8 cellular contexts compared by ENCODE assay signal in genomic region chr17:63700528-63701441, GRCh38. TPM values are rescaled to one million over a fixed set of nuclear protein-coding genes. Genes with fewer than 3 reads are reported as not detected.
A peak's percentile ranks its signal among the peaks of the same experiment; 100 is the strongest.
DNase-seq lines count a peak whose midpoint lies in the region; ATAC-seq and TF ChIP-seq lines count a peak whose summit lies in the region.

No MANE protein-coding gene starts in this region.

- POLR2A ChIA-PET in activated CD4-positive, alpha-beta T cell treated with anti-CD3 and anti-CD28 coated beads for 36 hours (lab: Charles Lee): interaction anchor here (0.6 to 1.0 kb wide), 7 partner anchors 9 to 141 kb away, joined by 3 to 13 read pairs (median 3); partner anchors contain the start of genes CCDC47, DDX42 and MAP3K3

- H3K4me2 ChIP-seq in KMS-11: peak overlapping the region; percentile 47

- H3K4me1 Mint-ChIP-seq in activated CD4-positive, alpha-beta T cell treated with anti-CD3 and anti-CD28 coated beads for 36 hours: peaks cover 64% of the 10 kb centered on the region

- peak; percentile 4 for ATAC-seq in activated CD4-positive, alpha-beta T cell treated with anti-CD3 and anti-CD28 coated beads for 36 hours
- ATAC-seq in GM19452 (IDR thresholded peaks at IDR 0.05; ENCODE audit: unreplicated experiment): no peak

- no peak for TF ChIP-seq CTCF in KMS-11 (conservative IDR thresholded peaks at IDR 0.05; ENCODE audit: low read depth, low read length)
- TF ChIP-seq CTCF in dorsolateral prefrontal cortex (IDR thresholded peaks at IDR 0.05 in 54 of 56, conservative IDR thresholded peaks at IDR 0.05 in 2 of 56; ENCODE audit: low read depth in 1 of 56, partially characterized antibody in 56 of 56): peak in 8 of 56 donors; percentile 6 to 24 (median 12)

- H3K27ac ChIP-seq in KMS-11 (peak overlapping the region; percentile 67), dorsolateral prefrontal cortex (peak overlapping the region; percentile 6 to 96 (median 87))

- H3K27me3 ChIP-seq in KMS-11 (ENCODE audit: insufficient read depth, low read depth) (no peaks in the 10 kb centered on the region), dorsolateral prefrontal cortex (no peaks in the 10 kb centered on the region)

- peak; percentile 71 for DNase-seq in GM03348 (ENCODE audit: low spot score)
- peak; percentile 69 for DNase-seq in activated CD4-positive, alpha-beta T cell treated with anti-CD3 and anti-CD28 coated beads for 36 hours
- peak in 9 of 10 donors; percentile 49 to 90 (median 80) for DNase-seq in dorsolateral prefrontal cortex
- peak; percentile 70 to 81 for DNase-seq in lung microvascular endothelial cell (ENCODE audit: low read depth in 2 of 2)
- DNase-seq in stimulated activated CD8-positive, alpha-beta memory T cell treated with anti-CD3 and anti-CD28 coated beads, Interleukin-15, amount 100 ng/mL, for 48 hours (ENCODE audit: low read depth in 2 of 2): peak; percentile 36 to 38
- DNase-seq in HuH-7 (ENCODE audit: low spot score): no peak

- no peaks in the 10 kb centered on the region for H4K20me1 ChIP-seq in KMS-11 (ENCODE audit: insufficient read depth)

- H3K9me3 Mint-ChIP-seq in activated CD4-positive, alpha-beta T cell treated with anti-CD3 and anti-CD28 coated beads for 36 hours (ENCODE audit: low read depth): no peaks in the 10 kb centered on the region

- no peaks in the 10 kb centered on the region for H3K27me3 Mint-ChIP-seq in activated CD4-positive, alpha-beta T cell treated with anti-CD3 and anti-CD28 coated beads for 36 hours

- no peak overlapping the region for H3K4me3 ChIP-seq in KMS-11 (IDR thresholded peaks at IDR 0.05; ENCODE audit: insufficient read depth, low read depth, low read length)
- H3K4me3 ChIP-seq in dorsolateral prefrontal cortex: peak overlapping the region; percentile 31 to 72 (median 56)

- H3K4me3 Mint-ChIP-seq in activated CD4-positive, alpha-beta T cell treated with anti-CD3 and anti-CD28 coated beads for 36 hours: peak overlapping the region; percentile 82

- peak overlapping the region; percentile 83 for H3K9ac ChIP-seq in KMS-11

- H3K27ac Mint-ChIP-seq in activated CD4-positive, alpha-beta T cell treated with anti-CD3 and anti-CD28 coated beads for 36 hours: peak overlapping the region; percentile 94

- peaks cover 46% of the 10 kb centered on the region for H3K36me3 Mint-ChIP-seq in activated CD4-positive, alpha-beta T cell treated with anti-CD3 and anti-CD28 coated beads for 36 hours (ENCODE audit: low read depth)

- no peaks in the 10 kb centered on the region for H3K36me3 ChIP-seq in KMS-11 (ENCODE audit: insufficient read depth)

- intact Hi-C loops in activated CD4-positive, alpha-beta T cell treated with anti-CD3 and anti-CD28 coated beads for 36 hours (cut with DNase I, micrococcal nuclease): loop anchor here (1.0 to 5.0 kb wide), 5 partner anchors 73 to 445 kb away; partner anchors contain the start of genes FTSJ3 (in 2 of the 2), PSMC5 (in 2 of the 2), CCDC47 (in 1 of the 2) and MAP3K3 (in 1 of the 2)
- intact Hi-C loops in dorsolateral prefrontal cortex (cut with DNase I): loop anchor here (2.0 to 5.0 kb wide), 4 partner anchors 42 to 78 kb away; partner anchors contain the start of genes MAP3K3 (in 2 of the 2), CCDC47 (in 1 of the 2) and DDX42 (in 1 of the 2)

- H3K4me1 ChIP-seq in KMS-11 (ENCODE audit: low read depth, poor library complexity, severe bottlenecking): peaks cover 36% of the 10 kb centered on the region

- CTCF ChIA-PET in activated CD4-positive, alpha-beta T cell treated with anti-CD3 and anti-CD28 coated beads for 36 hours (lab: Charles Lee): interaction anchor here (0.7 to 2.3 kb wide), 4 partner anchors 9 to 133 kb away, joined by 3 to 9 read pairs (median 5); no protein-coding TSS in a partner anchor

- peak overlapping the region; percentile 64; the same call in 1 of the 2 replicates for H2AFZ ChIP-seq in KMS-11 (ENCODE audit: low read depth)

- H3K79me2 ChIP-seq in KMS-11 (ENCODE audit: insufficient read depth, low read depth): peaks cover 7% of the 10 kb centered on the region

RNA-seq across cellular contexts. Expression of gene LIMD2, which starts 0.9 kb away (rescaled TPM):
- 100 to 1,000 TPM; 119 to 127 TPM for total RNA-seq in activated CD4-positive, alpha-beta T cell treated with anti-CD3 and anti-CD28 coated beads for 36 hours
- total RNA-seq in dorsolateral prefrontal cortex (10 to 100 TPM; 12.5 to 37.7 (median 23.8) TPM), lung microvascular endothelial cell (15.3 and 18.8 TPM in 2 replicates)

RNA-seq across cellular contexts. Expression of gene STRADA, which starts 40.8 kb away (rescaled TPM):
- 10 to 100 TPM; 51.0 to 53.6 TPM for total RNA-seq in activated CD4-positive, alpha-beta T cell treated with anti-CD3 and anti-CD28 coated beads for 36 hours
- 100 to 1,000 TPM in 3 of 120 experiments, 10 to 100 TPM in 117; 47.3 to 105 (median 79.1) TPM for total RNA-seq in dorsolateral prefrontal cortex
- 15.3 and 29.0 TPM in 2 replicates for total RNA-seq in lung microvascular endothelial cell
